24 cellular contexts compared by ENCODE assay signal in genomic region chr5:178440163-178440545, GRCh38.
"Had no signal": no experiment of that assay in that cellular context is flagged by ENCODE, and none has a peak within 500 bp of the region (broad histone marks: within the 10 kb centered on the region; RNA-seq: fewer than 3 reads in every experiment).

No MANE protein-coding gene starts in this region.

- H3K27me3 ChIP-seq: MG63, SJCRH30 had no signal

- ATAC-seq: activated T-cell treated with anti-CD3 and anti-CD28 coated beads, Interleukin-2, amount 50 U/mL, for 72 hours; Panc1; Right ventricle myocardium inferior had no signal

- H3K4me3 ChIP-seq: MG63, SJCRH30 had no signal

- H3K36me3 ChIP-seq: SJCRH30 had no signal

- DNase-seq: activated CD4-positive, alpha-beta memory T cell treated with anti-CD3 and anti-CD28 coated beads for 36 hours; activated CD4-positive, alpha-beta T cell treated with anti-CD3 and anti-CD28 coated beads, Interleukin-2, amount 10 ng/mL, durations not matched to agents 7 days and 5 days; activated CD4-positive, CD25-positive, alpha-beta regulatory T cell; activated CD8-positive, alpha-beta memory T cell treated with anti-CD3 and anti-CD28 coated beads for 24 hours; activated naive CD4-positive, alpha-beta T cell treated with anti-CD3 and anti-CD28 coated beads for 36 hours; activated naive CD8-positive, alpha-beta T cell treated with anti-CD3 and anti-CD28 coated beads for 36 hours; activated T-cell treated with anti-CD3 and anti-CD28 coated beads, Interleukin-2, amount 50 U/mL, for 72 hours; MG63; NCI-H1092 treated with DMSO at 0.1 percent for 48 hours; NCI-H1417 treated with DMSO at 0.1 percent for 48 hours; NCI-H1694; NCI-H2029; NCI-H345; NCI-H510A; NCI-H526 treated with DMSO at 0.1 percent for 48 hours; NCI-H82; RPMI8226; SJCRH30; SK-N-SH; T-helper 1 cell had no signal

- H3K9ac ChIP-seq: KMS-11, SK-N-SH had no signal

- H3K27ac ChIP-seq: KMS-11, SJCRH30, VCaP had no signal

- H3K4me1 ChIP-seq: SJCRH30 had no signal

- H3K9me3 ChIP-seq: MG63, SJCRH30, SK-N-SH had no signal

- H3K4me2 ChIP-seq: KMS-11, SK-N-SH had no signal
